ENCODE assay signal across 2 cellular contexts in the genomic region with DNA sequence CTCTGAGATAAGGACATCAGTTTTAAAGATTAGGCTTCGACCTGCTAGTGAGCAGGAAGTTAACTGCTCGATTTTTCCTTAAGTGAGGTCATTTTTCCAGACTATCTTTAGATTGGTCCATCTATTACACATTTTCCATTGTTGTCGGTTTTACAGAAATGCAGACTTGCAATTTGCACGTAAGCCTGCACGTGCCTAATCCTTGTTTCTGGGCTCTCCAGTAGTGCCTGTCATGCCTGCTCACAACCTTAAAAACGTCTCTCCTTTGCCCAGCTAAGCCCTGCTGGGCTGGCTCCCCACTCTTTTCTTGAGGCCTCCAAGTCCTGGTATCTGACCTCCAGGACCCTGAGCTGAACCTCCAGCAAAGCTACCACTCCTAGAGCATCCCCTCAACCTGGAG.
TF ChIP-seq lines count a peak whose summit lies in the region.

No MANE protein-coding gene starts in this region.

TF ChIP-seq in A549, 52 proteins besides CTCF, POLR2A, EP300 and RAD21:
- TF ChIP-seq MYC (IDR thresholded peaks at IDR 0.05; ENCODE audit: borderline replicate concordance, low read length) = no peak
- TF ChIP-seq MAFK (IDR thresholded peaks at IDR 0.05; ENCODE audit: partially characterized antibody) = peak; percentile 43

TF ChIP-seq in IMR-90, 13 proteins besides CTCF, POLR2A, EP300 and RAD21:
- TF ChIP-seq BHLHE40 (IDR thresholded peaks at IDR 0.05; ENCODE audit: low read depth, low read length) (peak; percentile 60; the same call in 1 of the 2 replicates), SMC3 (IDR thresholded peaks at IDR 0.05; ENCODE audit: low read depth, low read length) (no peak), MAZ (IDR thresholded peaks at IDR 0.05; ENCODE audit: borderline replicate concordance, low read depth, low read length) (no peak)
- TF ChIP-seq, protein P1, sequence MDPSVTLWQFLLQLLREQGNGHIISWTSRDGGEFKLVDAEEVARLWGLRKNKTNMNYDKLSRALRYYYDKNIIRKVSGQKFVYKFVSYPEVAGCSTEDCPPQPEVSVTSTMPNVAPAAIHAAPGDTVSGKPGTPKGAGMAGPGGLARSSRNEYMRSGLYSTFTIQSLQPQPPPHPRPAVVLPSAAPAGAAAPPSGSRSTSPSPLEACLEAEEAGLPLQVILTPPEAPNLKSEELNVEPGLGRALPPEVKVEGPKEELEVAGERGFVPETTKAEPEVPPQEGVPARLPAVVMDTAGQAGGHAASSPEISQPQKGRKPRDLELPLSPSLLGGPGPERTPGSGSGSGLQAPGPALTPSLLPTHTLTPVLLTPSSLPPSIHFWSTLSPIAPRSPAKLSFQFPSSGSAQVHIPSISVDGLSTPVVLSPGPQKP (IDR thresholded peaks at IDR 0.05; ENCODE audit: borderline replicate concordance, low read depth, low read length) = no peak
- TF ChIP-seq, protein P2, sequence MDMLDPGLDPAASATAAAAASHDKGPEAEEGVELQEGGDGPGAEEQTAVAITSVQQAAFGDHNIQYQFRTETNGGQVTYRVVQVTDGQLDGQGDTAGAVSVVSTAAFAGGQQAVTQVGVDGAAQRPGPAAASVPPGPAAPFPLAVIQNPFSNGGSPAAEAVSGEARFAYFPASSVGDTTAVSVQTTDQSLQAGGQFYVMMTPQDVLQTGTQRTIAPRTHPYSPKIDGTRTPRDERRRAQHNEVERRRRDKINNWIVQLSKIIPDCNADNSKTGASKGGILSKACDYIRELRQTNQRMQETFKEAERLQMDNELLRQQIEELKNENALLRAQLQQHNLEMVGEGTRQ (IDR thresholded peaks at IDR 0.05; ENCODE audit: low read depth, low read length) = no peak
